ENCODE assay signal across 1 cellular context in the genomic region with DNA sequence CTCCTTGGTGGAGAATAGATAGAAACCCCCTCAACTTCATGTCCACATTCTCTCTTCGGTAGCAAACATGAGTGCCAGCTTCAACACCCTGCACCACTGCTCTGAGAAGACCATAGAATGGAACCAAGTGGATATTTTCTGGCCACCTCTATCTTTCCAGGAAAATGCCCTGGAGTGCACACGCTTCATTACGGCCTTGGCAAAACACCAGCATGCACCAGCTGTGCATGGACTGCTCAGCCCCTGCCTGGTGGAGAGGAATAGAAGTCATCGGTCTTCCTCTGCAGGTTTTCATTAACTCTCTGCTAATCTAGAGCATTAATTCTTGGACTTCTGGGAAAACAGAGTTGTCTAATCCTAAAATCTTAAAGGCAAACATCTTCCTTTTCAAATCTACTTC.
TF ChIP-seq lines count a peak whose summit lies in the region.

No MANE protein-coding gene starts in this region.

TF ChIP-seq in IMR-90, 13 proteins besides CTCF, POLR2A, EP300 and RAD21 (continued from another document):
- TF ChIP-seq BHLHE40 (IDR thresholded peaks at IDR 0.05; ENCODE audit: low read depth, low read length) (no peak), USF2 (IDR thresholded peaks at IDR 0.05; ENCODE audit: low read depth, low read length) (no peak), MAFK (IDR thresholded peaks at IDR 0.05; ENCODE audit: low read depth, low read length) (no peak), RCOR1 (IDR thresholded peaks at IDR 0.05; ENCODE audit: insufficient replicate concordance, low read length) (no peak)
